8 cellular contexts compared by ENCODE assay signal in genomic region chr18:63848159-63848558, GRCh38. TPM values are rescaled to one million over a fixed set of nuclear protein-coding genes. Genes with fewer than 3 reads are reported as not detected.
DNase-seq lines count a peak whose midpoint lies in the region; ATAC-seq and FAIRE-seq lines count a peak whose summit lies in the region.

No MANE protein-coding gene starts in this region.

- no peaks in the 10 kb centered on the region for H3K9me3 ChIP-seq in small intestine (ENCODE audit: control insufficient read depth, low read depth)

- no peak overlapping the region for H3K4me3 ChIP-seq in small intestine (ENCODE audit: low read depth in 1 of 2, low read length in 2 of 2)

- H3K27me3 ChIP-seq in small intestine (ENCODE audit: control insufficient read depth in 2 of 2, insufficient read depth in 2 of 2, low read length in 2 of 2): peaks cover 0 to 2% of the 10 kb centered on the region in 2 donors

- no peaks in the 10 kb centered on the region for H3K4me1 Mint-ChIP-seq in activated T-helper 2 cell treated with anti-CD3 and anti-CD28 coated beads, Interferon-gamma antibody, Interleukin-2, Interleukin-4, amounts not matched to agents 10 μg/mL and 5 μg/mL and 100 μg/mL, durations not matched to agents 14 hours and 24 hours and 36 hours (ENCODE audit: low read depth)

- no peaks in the 10 kb centered on the region for H3K9me3 Mint-ChIP-seq in activated T-helper 2 cell treated with anti-CD3 and anti-CD28 coated beads, Interferon-gamma antibody, Interleukin-2, Interleukin-4, amounts not matched to agents 10 μg/mL and 5 μg/mL and 100 μg/mL, durations not matched to agents 14 hours and 24 hours and 36 hours

- H3K36me3 ChIP-seq in small intestine (ENCODE audit: control insufficient read depth in 2 of 2, insufficient read depth in 2 of 2, low read length in 2 of 2): no peaks in the 10 kb centered on the region

- no peak for FAIRE-seq in small intestine (lab: Jason Lieb, UNC)

- peak; percentile 49 for ATAC-seq in GM19043 (IDR thresholded peaks at IDR 0.05; ENCODE audit: low read depth, unreplicated experiment)

- peaks cover 13% of the 10 kb centered on the region for H3K27me3 Mint-ChIP-seq in activated T-helper 2 cell treated with anti-CD3 and anti-CD28 coated beads, Interferon-gamma antibody, Interleukin-2, Interleukin-4, amounts not matched to agents 10 μg/mL and 5 μg/mL and 100 μg/mL, durations not matched to agents 14 hours and 24 hours and 36 hours (ENCODE audit: low read depth)

- DNase-seq in COLO829 (ENCODE audit: low spot score): peak; percentile 53
- DNase-seq in Kasumi-1 (lab: John Stamatoyannopoulos, UW): peak; percentile 67 to 72
- DNase-seq in SHP77 (lab: John Stamatoyannopoulos, UW): peak; percentile 65 to 73
- DNase-seq in fibroblast of the conjunctiva (ENCODE audit: low read depth): peak; percentile 47
- peak; percentile 32 for DNase-seq in small intestine
- no peak for DNase-seq in activated gamma-delta T cell treated with Interleukin-2 at 50 U/mL for 16 hours
- no peak for DNase-seq in activated T-helper 2 cell treated with anti-CD3 and anti-CD28 coated beads, Interferon-gamma antibody, Interleukin-2, Interleukin-4, amounts not matched to agents 10 μg/mL and 5 μg/mL and 100 μg/mL, durations not matched to agents 14 hours and 24 hours and 36 hours (ENCODE audit: low spot score)

- no peak overlapping the region for H3K27ac ChIP-seq in small intestine (ENCODE audit: low read depth in 1 of 2, low read length in 1 of 2)

- H3K27ac Mint-ChIP-seq in activated T-helper 2 cell treated with anti-CD3 and anti-CD28 coated beads, Interferon-gamma antibody, Interleukin-2, Interleukin-4, amounts not matched to agents 10 μg/mL and 5 μg/mL and 100 μg/mL, durations not matched to agents 14 hours and 24 hours and 36 hours: no peak overlapping the region

- H3K36me3 Mint-ChIP-seq in activated T-helper 2 cell treated with anti-CD3 and anti-CD28 coated beads, Interferon-gamma antibody, Interleukin-2, Interleukin-4, amounts not matched to agents 10 μg/mL and 5 μg/mL and 100 μg/mL, durations not matched to agents 14 hours and 24 hours and 36 hours (ENCODE audit: low read depth): no peaks in the 10 kb centered on the region

- WGBS in small intestine, 3 donors: 1 to 3% (median 3%) methylated on average over 2 of the region's 2 CpGs

- no peaks in the 10 kb centered on the region for H3K4me1 ChIP-seq in small intestine (ENCODE audit: control insufficient read depth in 2 of 2, insufficient read depth in 1 of 2, low read depth in 1 of 2, low read length in 1 of 2)

- no peak overlapping the region for H3K4me3 Mint-ChIP-seq in activated T-helper 2 cell treated with anti-CD3 and anti-CD28 coated beads, Interferon-gamma antibody, Interleukin-2, Interleukin-4, amounts not matched to agents 10 μg/mL and 5 μg/mL and 100 μg/mL, durations not matched to agents 14 hours and 24 hours and 36 hours (ENCODE audit: low read depth)

- intact Hi-C loops in activated T-helper 2 cell treated with anti-CD3 and anti-CD28 coated beads, Interferon-gamma antibody, Interleukin-2, Interleukin-4, amounts not matched to agents 10 μg/mL and 5 μg/mL and 100 μg/mL, durations not matched to agents 14 hours and 24 hours and 36 hours (cut with micrococcal nuclease): loop anchor here (2.0 to 5.0 kb wide), 2 partner anchors 23 to 271 kb away; no protein-coding TSS in a partner anchor

RNA-seq across cellular contexts. Expression of gene SERPINB2, which starts 39.3 kb away (rescaled TPM):
- polyA plus RNA-seq in small intestine: under 1 TPM; 0.03 to 0.81 (median 0.67) TPM
- total RNA-seq in activated T-helper 2 cell treated with anti-CD3 and anti-CD28 coated beads, Interferon-gamma antibody, Interleukin-2, Interleukin-4, amounts not matched to agents 10 μg/mL and 5 μg/mL and 100 μg/mL, durations not matched to agents 14 hours and 24 hours and 36 hours: not detected in 2 replicates

RNA-seq across cellular contexts. Expression of gene SERPINB10, which starts 59.6 kb away (rescaled TPM):
- polyA plus RNA-seq in small intestine: not detected
- not detected in 2 replicates for total RNA-seq in activated T-helper 2 cell treated with anti-CD3 and anti-CD28 coated beads, Interferon-gamma antibody, Interleukin-2, Interleukin-4, amounts not matched to agents 10 μg/mL and 5 μg/mL and 100 μg/mL, durations not matched to agents 14 hours and 24 hours and 36 hours

Comparison
In these comparisons a context has a peak if more than half of its experiments do, and no peak if none do; other contexts are left out.
1. DNase-seq: peak in COLO829 (single experiment), Kasumi-1 (2 of 2), SHP77 (2 of 2), fibroblast of the conjunctiva (single experiment) and small intestine (single experiment); none in activated gamma-delta T cell treated with Interleukin-2 at 50 U/mL for 16 hours (single experiment) and activated T-helper 2 cell treated with anti-CD3 and anti-CD28 coated beads, Interferon-gamma antibody, Interleukin-2, Interleukin-4, amounts not matched to agents 10 μg/mL and 5 μg/mL and 100 μg/mL, durations not matched to agents 14 hours and 24 hours and 36 hours (single experiment).